8 cellular contexts compared by ENCODE assay signal in the genomic region with DNA sequence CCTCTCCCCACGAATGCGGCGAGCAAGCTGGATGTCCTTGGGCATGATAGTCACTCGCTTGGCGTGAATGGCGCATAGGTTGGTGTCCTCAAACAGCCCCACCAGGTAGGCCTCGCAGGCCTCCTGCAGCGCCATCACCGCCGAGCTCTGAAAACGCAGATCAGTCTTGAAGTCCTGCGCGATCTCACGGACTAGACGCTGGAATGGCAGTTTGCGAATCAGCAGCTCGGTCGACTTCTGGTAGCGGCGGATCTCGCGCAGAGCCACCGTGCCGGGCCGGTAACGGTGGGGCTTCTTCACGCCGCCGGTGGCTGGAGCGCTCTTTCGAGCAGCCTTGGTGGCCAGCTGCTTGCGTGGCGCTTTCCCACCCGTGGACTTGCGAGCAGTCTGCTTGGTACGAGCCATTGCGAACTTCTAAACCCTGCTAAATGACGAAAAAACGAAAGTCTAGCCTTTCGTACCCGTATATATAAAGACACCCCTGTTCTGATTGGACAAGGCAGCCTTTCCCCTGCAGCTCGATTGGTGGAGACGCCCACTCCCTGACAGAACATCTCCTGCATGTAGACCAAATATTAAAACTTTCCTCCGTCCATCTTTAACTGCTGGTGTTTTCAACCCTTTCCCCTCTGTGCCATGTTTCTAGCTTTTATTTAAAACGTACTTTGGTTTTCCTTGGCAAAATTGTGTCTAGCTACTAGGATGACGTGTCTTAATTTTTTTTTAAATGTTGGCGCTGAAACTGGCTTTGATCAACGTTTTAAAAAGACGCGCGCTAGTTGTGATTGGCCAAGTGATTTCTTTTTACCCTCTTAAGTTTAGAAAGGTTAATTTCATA.
A peak's percentile ranks its signal among the peaks of the same experiment; 100 is the strongest.
DNase-seq lines count a peak whose midpoint lies in the region; ATAC-seq and TF ChIP-seq lines count a peak whose summit lies in the region.

No MANE protein-coding gene starts in this region.

- H3K9ac ChIP-seq in endodermal cell (ENCODE audit: extremely low read depth, low read length, poor library complexity, severe bottlenecking) (peak overlapping the region; percentile 98), mesendoderm (ENCODE audit: low read length) (peak overlapping the region; percentile 90)

- no peaks in the 10 kb centered on the region for H3K9me3 ChIP-seq in endodermal cell (ENCODE audit: control insufficient read depth, low read length)

- H3K27ac Mint-ChIP-seq in endodermal cell: peak overlapping the region; percentile 100
- peak overlapping the region; percentile 98 for H3K27ac Mint-ChIP-seq in stimulated activated memory B cell treated with anti-CD40 and anti-IgM and Interleukin-4, amounts not matched to agents 10 μg/mL and 1 μg/mL and 100 μg/mL, for 72 hours

- DNase-seq in NCI-H748 treated with DMSO at 0.1 percent for 48 hours (lab: John Stamatoyannopoulos, UW) (peak; percentile 97), endodermal cell (peak; percentile 90), mesendoderm (peak; percentile 94)
- DNase-seq in activated CD8-positive, alpha-beta memory T cell treated with anti-CD3 and anti-CD28 coated beads for 24 hours: peak; percentile 87

- H3K4me3 Mint-ChIP-seq in endodermal cell: peak overlapping the region; percentile 100
- H3K4me3 Mint-ChIP-seq in stimulated activated memory B cell treated with anti-CD40 and anti-IgM and Interleukin-4, amounts not matched to agents 10 μg/mL and 1 μg/mL and 100 μg/mL, for 72 hours: peak overlapping the region; percentile 93

- no peak overlapping the region for H4K5ac ChIP-seq in mesendoderm (ENCODE audit: low read length)

- peak; percentile 99 for TF ChIP-seq POLR2A in GM19099 (IDR thresholded peaks at IDR 0.05; ENCODE audit: extremely low read depth, insufficient read length, low read depth)

- H3K27me3 ChIP-seq in endodermal cell (ENCODE audit: control insufficient read depth, insufficient read depth, low read length, poor library complexity, severe bottlenecking) (no peaks in the 10 kb centered on the region), mesendoderm (ENCODE audit: insufficient read depth, low read length, poor library complexity) (no peaks in the 10 kb centered on the region)

- WGBS in endodermal cell (ENCODE audit: insufficient coverage in 1 of 2, insufficient read length in 1 of 2), 2 experiments: 1% methylated on average over 32 to 51 of the region's 51 CpGs
- WGBS in mesendoderm (ENCODE audit: extremely low coverage, insufficient coverage, low lambda C conversion rate): no CpG with 5 or more reads among the region's 51 CpGs

- peak overlapping the region; percentile 99 for H3K27ac ChIP-seq in C4-2B
- H3K27ac ChIP-seq in endodermal cell (ENCODE audit: low read depth, low read length): peak overlapping the region; percentile 84
- H3K27ac ChIP-seq in mesendoderm (ENCODE audit: low read depth, low read length): peak overlapping the region; percentile 78

- H3K36me3 ChIP-seq in endodermal cell (ENCODE audit: control insufficient read depth, insufficient read depth, low read length): no peaks in the 10 kb centered on the region
- H3K36me3 ChIP-seq in mesendoderm (ENCODE audit: control insufficient read depth, insufficient read depth, low read length): no peaks in the 10 kb centered on the region

- no peak overlapping the region for H3K4ac ChIP-seq in mesendoderm (ENCODE audit: low read depth, low read length)

- H3K4me3 ChIP-seq in endodermal cell (ENCODE audit: low read length) (peak overlapping the region; percentile 95), mesendoderm (ENCODE audit: low read length) (peak overlapping the region; percentile 71)

- H2BK15ac ChIP-seq in mesendoderm (replicated peaks; ENCODE audit: low read depth): no peak overlapping the region

- no peaks in the 10 kb centered on the region for H3K27me3 Mint-ChIP-seq in endodermal cell (ENCODE audit: insufficient read depth)
- no peaks in the 10 kb centered on the region for H3K27me3 Mint-ChIP-seq in stimulated activated memory B cell treated with anti-CD40 and anti-IgM and Interleukin-4, amounts not matched to agents 10 μg/mL and 1 μg/mL and 100 μg/mL, for 72 hours

- peaks cover 19% of the 10 kb centered on the region for H3K4me1 Mint-ChIP-seq in endodermal cell
- peaks cover 44% of the 10 kb centered on the region for H3K4me1 Mint-ChIP-seq in stimulated activated memory B cell treated with anti-CD40 and anti-IgM and Interleukin-4, amounts not matched to agents 10 μg/mL and 1 μg/mL and 100 μg/mL, for 72 hours

- H3K4me2 ChIP-seq in mesendoderm (ENCODE audit: low read length): peak overlapping the region; percentile 66

- H3K23ac ChIP-seq in mesendoderm (ENCODE audit: low read length): peak overlapping the region; percentile 67

- TF ChIP-seq CTCF in C4-2B (conservative IDR thresholded peaks at IDR 0.05): no peak
- no peak for TF ChIP-seq CTCF in endodermal cell (conservative IDR thresholded peaks at IDR 0.05)

- peaks cover 4% of the 10 kb centered on the region for H3K4me1 ChIP-seq in endodermal cell (ENCODE audit: control insufficient read depth, insufficient read depth, low read length)
- H3K4me1 ChIP-seq in mesendoderm (ENCODE audit: control insufficient read depth, low read depth, low read length): no peaks in the 10 kb centered on the region

- peak overlapping the region; percentile 10 for H2BK5ac ChIP-seq in mesendoderm (ENCODE audit: low read length)

- peak overlapping the region; percentile 52 for H3K18ac ChIP-seq in mesendoderm (ENCODE audit: low read length)

- H3K56ac ChIP-seq in mesendoderm (ENCODE audit: low read length): peak overlapping the region; percentile 92

- H3K36me3 Mint-ChIP-seq in endodermal cell (ENCODE audit: low read depth): no peaks in the 10 kb centered on the region
- peaks cover 43% of the 10 kb centered on the region for H3K36me3 Mint-ChIP-seq in stimulated activated memory B cell treated with anti-CD40 and anti-IgM and Interleukin-4, amounts not matched to agents 10 μg/mL and 1 μg/mL and 100 μg/mL, for 72 hours

- H3K9me3 Mint-ChIP-seq in endodermal cell: no peaks in the 10 kb centered on the region
- no peaks in the 10 kb centered on the region for H3K9me3 Mint-ChIP-seq in stimulated activated memory B cell treated with anti-CD40 and anti-IgM and Interleukin-4, amounts not matched to agents 10 μg/mL and 1 μg/mL and 100 μg/mL, for 72 hours

- no peaks in the 10 kb centered on the region for H3K79me1 ChIP-seq in mesendoderm (ENCODE audit: low read length)

- no peak overlapping the region for H2AK5ac ChIP-seq in mesendoderm (ENCODE audit: low read length)

- no peak overlapping the region for H4K8ac ChIP-seq in mesendoderm (ENCODE audit: low read depth, low read length)

- peak; percentile 38 for ATAC-seq in HG03460 (IDR thresholded peaks at IDR 0.05; ENCODE audit: unreplicated experiment)
- peak; percentile 73 for ATAC-seq in stimulated activated memory B cell treated with anti-CD40 and anti-IgM and Interleukin-4, amounts not matched to agents 10 μg/mL and 1 μg/mL and 100 μg/mL, for 72 hours

- peaks cover 3% of the 10 kb centered on the region for H3K79me2 ChIP-seq in mesendoderm (ENCODE audit: control insufficient read depth, insufficient read depth, low read length)

- H2BK120ac ChIP-seq in mesendoderm (ENCODE audit: low read depth, low read length): no peak overlapping the region

Comparison
In these comparisons a context has a peak if more than half of its experiments do, and no peak if none do; other contexts are left out.
1. Peak in every context shown above with its lines: DNase-seq, ATAC-seq, H3K4me3 ChIP-seq and H3K27ac ChIP-seq.